In the genomic region with DNA sequence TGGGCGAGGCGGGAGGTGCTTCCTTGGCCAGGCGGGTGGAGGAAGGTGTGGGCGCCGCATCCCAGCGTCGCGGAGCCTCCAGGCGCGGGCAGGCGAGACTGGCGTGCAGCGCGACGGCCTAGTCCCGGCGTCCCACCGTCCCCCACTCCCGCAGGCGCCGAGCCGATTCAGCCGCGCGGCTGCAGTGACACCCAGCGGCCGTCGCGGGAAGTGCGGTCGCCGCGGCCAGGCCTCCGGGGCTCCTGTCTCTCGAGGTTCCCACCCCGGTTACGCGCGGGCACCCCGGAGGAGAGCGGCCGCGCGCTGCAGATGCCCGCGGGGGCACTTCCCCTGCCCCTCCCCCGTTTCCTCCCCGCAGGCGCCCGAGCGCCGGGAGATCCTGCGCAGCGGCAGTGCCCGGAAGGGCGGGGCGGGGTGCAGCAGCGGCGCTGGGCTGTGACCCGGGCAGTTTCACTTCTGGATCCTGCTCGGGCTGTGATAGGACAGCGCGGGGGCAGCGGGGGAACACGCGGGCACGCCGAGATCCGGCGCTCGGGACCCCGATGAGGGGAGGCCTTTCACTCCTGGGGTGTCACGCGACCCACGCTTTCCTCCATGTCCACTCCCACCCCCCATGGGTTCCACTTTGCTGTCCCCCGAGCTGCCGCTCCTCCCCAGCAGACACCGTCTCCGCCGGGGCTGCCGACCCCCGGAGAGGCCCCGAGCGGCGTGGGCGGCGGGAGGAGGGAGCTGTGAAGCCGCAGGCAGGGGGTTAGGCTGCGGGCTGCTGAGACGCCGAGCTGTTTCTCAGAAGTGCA, we compare ENCODE assay signal across 1 cellular context.
TF ChIP-seq lines count a peak whose summit lies in the region.

No MANE protein-coding gene starts in this region.

TF ChIP-seq in HepG2, 621 proteins besides CTCF, POLR2A, EP300 and RAD21 (continued from another document and continues in another):
- TF ChIP-seq ZFP82 (CRISPR knock-in tag; IDR thresholded peaks at IDR 0.05; ENCODE audit: borderline replicate concordance) (peak; percentile 88; the same call in 1 of the 2 replicates), SP4 (CRISPR knock-in tag; IDR thresholded peaks at IDR 0.05) (peak; percentile 83), ZNF343 (CRISPR knock-in tag; IDR thresholded peaks at IDR 0.05) (peak; percentile 88), GFI1 (CRISPR knock-in tag; IDR thresholded peaks at IDR 0.05; ENCODE audit: borderline replicate concordance) (peak; percentile 46), CREB1 (IDR thresholded peaks at IDR 0.05) (0 out of 2 replicates have a peak, but pooled peaks have one; percentile 12), CREB1 (CRISPR knock-in tag; IDR thresholded peaks at IDR 0.05) (no peak), TBL1XR1 (IDR thresholded peaks at IDR 0.05; ENCODE audit: borderline replicate concordance, low read length, partially characterized antibody) (no peak), SMARCE1 (IDR thresholded peaks at IDR 0.05; ENCODE audit: borderline replicate concordance) (no peak), ZNF326 (CRISPR knock-in tag; IDR thresholded peaks at IDR 0.05; ENCODE audit: borderline replicate concordance) (no peak), ZNF766 (CRISPR knock-in tag; IDR thresholded peaks at IDR 0.05; ENCODE audit: borderline replicate concordance) (peak; percentile 95; the same call in 1 of the 2 replicates), POLR2AphosphoS5 (IDR thresholded peaks at IDR 0.05; ENCODE audit: low read depth, low read length) (peak; percentile 59), PRPF4 (IDR thresholded peaks at IDR 0.05; ENCODE audit: low read depth, low read length, poor library complexity, severe bottlenecking) (no peak), ZNF383 (CRISPR knock-in tag; IDR thresholded peaks at IDR 0.05; ENCODE audit: borderline replicate concordance) (peak; percentile 30; the same call in 1 of the 2 replicates), CHD4 (IDR thresholded peaks at IDR 0.05; ENCODE audit: borderline replicate concordance, low read length) (no peak), ATAD3A (CRISPR knock-in tag; IDR thresholded peaks at IDR 0.05) (peak; percentile 81; the same call in 1 of the 2 replicates), ZNF781 (CRISPR knock-in tag; IDR thresholded peaks at IDR 0.05; ENCODE audit: borderline replicate concordance, not compliant biosample characterization) (no peak), ZNF724P (CRISPR knock-in tag; IDR thresholded peaks at IDR 0.05; ENCODE audit: borderline replicate concordance) (peak; percentile 75; the same call in 1 of the 2 replicates), ATF1 (CRISPR knock-in tag; IDR thresholded peaks at IDR 0.05) (no peak), KDM2A (CRISPR knock-in tag; IDR thresholded peaks at IDR 0.05; ENCODE audit: borderline replicate concordance, low read depth) (peak; percentile 95), TCF12 (IDR thresholded peaks at IDR 0.05) (no peak), TCF12 (CRISPR knock-in tag; IDR thresholded peaks at IDR 0.05) (peak; percentile 51; the same call in 1 of the 2 replicates), HDAC6 (IDR thresholded peaks at IDR 0.05; ENCODE audit: low read depth, low read length) (no peak), ZFP90 (CRISPR knock-in tag; IDR thresholded peaks at IDR 0.05; ENCODE audit: borderline replicate concordance) (peak; percentile 93), SMYD3 (CRISPR knock-in tag; IDR thresholded peaks at IDR 0.05) (0 out of 2 replicates have a peak, but pooled peaks have one; percentile 45), NFE2L2 (IDR thresholded peaks at IDR 0.05; ENCODE audit: low read length) (no peak), MED13 (CRISPR knock-in tag; IDR thresholded peaks at IDR 0.05) (peak; percentile 85), ZNF30 (CRISPR knock-in tag; IDR thresholded peaks at IDR 0.05) (no peak), ZMYM2 (CRISPR knock-in tag; IDR thresholded peaks at IDR 0.05) (0 out of 2 replicates have a peak, but pooled peaks have one; percentile 39), ZNF644 (CRISPR knock-in tag; IDR thresholded peaks at IDR 0.05; ENCODE audit: low read depth) (no peak; the same call in 1 of the 2 replicates), KLF9 (CRISPR knock-in tag; IDR thresholded peaks at IDR 0.05; ENCODE audit: low read depth) (peak; percentile 67; the same call in 1 of the 2 replicates)
- TF ChIP-seq, protein P1, sequence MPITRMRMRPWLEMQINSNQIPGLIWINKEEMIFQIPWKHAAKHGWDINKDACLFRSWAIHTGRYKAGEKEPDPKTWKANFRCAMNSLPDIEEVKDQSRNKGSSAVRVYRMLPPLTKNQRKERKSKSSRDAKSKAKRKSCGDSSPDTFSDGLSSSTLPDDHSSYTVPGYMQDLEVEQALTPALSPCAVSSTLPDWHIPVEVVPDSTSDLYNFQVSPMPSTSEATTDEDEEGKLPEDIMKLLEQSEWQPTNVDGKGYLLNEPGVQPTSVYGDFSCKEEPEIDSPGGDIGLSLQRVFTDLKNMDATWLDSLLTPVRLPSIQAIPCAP (CRISPR knock-in tag; IDR thresholded peaks at IDR 0.05; ENCODE audit: low read depth): peak; percentile 96; the same call in 1 of the 2 replicates
- TF ChIP-seq, protein P2, sequence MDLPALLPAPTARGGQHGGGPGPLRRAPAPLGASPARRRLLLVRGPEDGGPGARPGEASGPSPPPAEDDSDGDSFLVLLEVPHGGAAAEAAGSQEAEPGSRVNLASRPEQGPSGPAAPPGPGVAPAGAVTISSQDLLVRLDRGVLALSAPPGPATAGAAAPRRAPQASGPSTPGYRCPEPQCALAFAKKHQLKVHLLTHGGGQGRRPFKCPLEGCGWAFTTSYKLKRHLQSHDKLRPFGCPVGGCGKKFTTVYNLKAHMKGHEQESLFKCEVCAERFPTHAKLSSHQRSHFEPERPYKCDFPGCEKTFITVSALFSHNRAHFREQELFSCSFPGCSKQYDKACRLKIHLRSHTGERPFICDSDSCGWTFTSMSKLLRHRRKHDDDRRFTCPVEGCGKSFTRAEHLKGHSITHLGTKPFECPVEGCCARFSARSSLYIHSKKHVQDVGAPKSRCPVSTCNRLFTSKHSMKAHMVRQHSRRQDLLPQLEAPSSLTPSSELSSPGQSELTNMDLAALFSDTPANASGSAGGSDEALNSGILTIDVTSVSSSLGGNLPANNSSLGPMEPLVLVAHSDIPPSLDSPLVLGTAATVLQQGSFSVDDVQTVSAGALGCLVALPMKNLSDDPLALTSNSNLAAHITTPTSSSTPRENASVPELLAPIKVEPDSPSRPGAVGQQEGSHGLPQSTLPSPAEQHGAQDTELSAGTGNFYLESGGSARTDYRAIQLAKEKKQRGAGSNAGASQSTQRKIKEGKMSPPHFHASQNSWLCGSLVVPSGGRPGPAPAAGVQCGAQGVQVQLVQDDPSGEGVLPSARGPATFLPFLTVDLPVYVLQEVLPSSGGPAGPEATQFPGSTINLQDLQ (CRISPR knock-in tag; IDR thresholded peaks at IDR 0.05): peak; percentile 82
- TF ChIP-seq, protein P3, sequence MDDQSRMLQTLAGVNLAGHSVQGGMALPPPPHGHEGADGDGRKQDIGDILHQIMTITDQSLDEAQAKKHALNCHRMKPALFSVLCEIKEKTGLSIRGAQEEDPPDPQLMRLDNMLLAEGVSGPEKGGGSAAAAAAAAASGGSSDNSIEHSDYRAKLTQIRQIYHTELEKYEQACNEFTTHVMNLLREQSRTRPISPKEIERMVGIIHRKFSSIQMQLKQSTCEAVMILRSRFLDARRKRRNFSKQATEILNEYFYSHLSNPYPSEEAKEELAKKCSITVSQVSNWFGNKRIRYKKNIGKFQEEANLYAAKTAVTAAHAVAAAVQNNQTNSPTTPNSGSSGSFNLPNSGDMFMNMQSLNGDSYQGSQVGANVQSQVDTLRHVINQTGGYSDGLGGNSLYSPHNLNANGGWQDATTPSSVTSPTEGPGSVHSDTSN (CRISPR knock-in tag; IDR thresholded peaks at IDR 0.05; ENCODE audit: borderline replicate concordance): peak; percentile 48; the same call in 1 of the 2 replicates
- TF ChIP-seq, protein P4, sequence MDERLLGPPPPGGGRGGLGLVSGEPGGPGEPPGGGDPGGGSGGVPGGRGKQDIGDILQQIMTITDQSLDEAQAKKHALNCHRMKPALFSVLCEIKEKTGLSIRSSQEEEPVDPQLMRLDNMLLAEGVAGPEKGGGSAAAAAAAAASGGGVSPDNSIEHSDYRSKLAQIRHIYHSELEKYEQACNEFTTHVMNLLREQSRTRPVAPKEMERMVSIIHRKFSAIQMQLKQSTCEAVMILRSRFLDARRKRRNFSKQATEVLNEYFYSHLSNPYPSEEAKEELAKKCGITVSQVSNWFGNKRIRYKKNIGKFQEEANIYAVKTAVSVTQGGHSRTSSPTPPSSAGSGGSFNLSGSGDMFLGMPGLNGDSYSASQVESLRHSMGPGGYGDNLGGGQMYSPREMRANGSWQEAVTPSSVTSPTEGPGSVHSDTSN (CRISPR knock-in tag; IDR thresholded peaks at IDR 0.05): no peak
- TF ChIP-seq, protein P5, sequence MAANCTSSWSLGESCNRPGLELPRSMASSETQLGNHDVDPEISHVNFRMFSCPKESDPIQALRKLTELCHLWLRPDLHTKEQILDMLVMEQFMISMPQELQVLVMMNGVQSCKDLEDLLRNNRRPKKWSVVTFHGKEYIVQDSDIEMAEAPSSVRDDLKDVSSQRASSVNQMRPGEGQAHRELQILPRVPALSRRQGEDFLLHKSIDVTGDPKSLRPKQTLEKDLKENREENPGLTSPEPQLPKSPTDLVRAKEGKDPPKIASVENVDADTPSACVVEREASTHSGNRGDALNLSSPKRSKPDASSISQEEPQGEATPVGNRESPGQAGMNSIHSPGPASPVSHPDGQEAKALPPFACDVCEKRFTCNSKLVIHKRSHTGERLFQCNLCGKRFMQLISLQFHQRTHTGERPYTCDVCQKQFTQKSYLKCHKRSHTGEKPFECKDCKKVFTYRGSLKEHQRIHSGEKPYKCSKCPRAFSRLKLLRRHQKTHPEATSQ (CRISPR knock-in tag; IDR thresholded peaks at IDR 0.05; ENCODE audit: borderline replicate concordance): peak; percentile 38; the same call in 1 of the 2 replicates
- TF ChIP-seq, protein P6, sequence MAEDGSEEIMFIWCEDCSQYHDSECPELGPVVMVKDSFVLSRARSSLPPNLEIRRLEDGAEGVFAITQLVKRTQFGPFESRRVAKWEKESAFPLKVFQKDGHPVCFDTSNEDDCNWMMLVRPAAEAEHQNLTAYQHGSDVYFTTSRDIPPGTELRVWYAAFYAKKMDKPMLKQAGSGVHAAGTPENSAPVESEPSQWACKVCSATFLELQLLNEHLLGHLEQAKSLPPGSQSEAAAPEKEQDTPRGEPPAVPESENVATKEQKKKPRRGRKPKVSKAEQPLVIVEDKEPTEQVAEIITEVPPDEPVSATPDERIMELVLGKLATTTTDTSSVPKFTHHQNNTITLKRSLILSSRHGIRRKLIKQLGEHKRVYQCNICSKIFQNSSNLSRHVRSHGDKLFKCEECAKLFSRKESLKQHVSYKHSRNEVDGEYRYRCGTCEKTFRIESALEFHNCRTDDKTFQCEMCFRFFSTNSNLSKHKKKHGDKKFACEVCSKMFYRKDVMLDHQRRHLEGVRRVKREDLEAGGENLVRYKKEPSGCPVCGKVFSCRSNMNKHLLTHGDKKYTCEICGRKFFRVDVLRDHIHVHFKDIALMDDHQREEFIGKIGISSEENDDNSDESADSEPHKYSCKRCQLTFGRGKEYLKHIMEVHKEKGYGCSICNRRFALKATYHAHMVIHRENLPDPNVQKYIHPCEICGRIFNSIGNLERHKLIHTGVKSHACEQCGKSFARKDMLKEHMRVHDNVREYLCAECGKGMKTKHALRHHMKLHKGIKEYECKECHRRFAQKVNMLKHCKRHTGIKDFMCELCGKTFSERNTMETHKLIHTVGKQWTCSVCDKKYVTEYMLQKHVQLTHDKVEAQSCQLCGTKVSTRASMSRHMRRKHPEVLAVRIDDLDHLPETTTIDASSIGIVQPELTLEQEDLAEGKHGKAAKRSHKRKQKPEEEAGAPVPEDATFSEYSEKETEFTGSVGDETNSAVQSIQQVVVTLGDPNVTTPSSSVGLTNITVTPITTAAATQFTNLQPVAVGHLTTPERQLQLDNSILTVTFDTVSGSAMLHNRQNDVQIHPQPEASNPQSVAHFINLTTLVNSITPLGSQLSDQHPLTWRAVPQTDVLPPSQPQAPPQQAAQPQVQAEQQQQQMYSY (CRISPR knock-in tag; IDR thresholded peaks at IDR 0.05): peak; percentile 76
- TF ChIP-seq, protein P7, sequence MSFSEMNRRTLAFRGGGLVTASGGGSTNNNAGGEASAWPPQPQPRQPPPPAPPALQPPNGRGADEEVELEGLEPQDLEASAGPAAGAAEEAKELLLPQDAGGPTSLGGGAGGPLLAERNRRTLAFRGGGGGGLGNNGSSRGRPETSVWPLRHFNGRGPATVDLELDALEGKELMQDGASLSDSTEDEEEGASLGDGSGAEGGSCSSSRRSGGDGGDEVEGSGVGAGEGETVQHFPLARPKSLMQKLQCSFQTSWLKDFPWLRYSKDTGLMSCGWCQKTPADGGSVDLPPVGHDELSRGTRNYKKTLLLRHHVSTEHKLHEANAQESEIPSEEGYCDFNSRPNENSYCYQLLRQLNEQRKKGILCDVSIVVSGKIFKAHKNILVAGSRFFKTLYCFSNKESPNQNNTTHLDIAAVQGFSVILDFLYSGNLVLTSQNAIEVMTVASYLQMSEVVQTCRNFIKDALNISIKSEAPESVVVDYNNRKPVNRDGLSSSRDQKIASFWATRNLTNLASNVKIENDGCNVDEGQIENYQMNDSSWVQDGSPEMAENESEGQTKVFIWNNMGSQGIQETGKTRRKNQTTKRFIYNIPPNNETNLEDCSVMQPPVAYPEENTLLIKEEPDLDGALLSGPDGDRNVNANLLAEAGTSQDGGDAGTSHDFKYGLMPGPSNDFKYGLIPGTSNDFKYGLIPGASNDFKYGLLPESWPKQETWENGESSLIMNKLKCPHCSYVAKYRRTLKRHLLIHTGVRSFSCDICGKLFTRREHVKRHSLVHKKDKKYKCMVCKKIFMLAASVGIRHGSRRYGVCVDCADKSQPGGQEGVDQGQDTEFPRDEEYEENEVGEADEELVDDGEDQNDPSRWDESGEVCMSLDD (CRISPR knock-in tag; IDR thresholded peaks at IDR 0.05; ENCODE audit: borderline replicate concordance): peak; percentile 97
- TF ChIP-seq, protein P8, sequence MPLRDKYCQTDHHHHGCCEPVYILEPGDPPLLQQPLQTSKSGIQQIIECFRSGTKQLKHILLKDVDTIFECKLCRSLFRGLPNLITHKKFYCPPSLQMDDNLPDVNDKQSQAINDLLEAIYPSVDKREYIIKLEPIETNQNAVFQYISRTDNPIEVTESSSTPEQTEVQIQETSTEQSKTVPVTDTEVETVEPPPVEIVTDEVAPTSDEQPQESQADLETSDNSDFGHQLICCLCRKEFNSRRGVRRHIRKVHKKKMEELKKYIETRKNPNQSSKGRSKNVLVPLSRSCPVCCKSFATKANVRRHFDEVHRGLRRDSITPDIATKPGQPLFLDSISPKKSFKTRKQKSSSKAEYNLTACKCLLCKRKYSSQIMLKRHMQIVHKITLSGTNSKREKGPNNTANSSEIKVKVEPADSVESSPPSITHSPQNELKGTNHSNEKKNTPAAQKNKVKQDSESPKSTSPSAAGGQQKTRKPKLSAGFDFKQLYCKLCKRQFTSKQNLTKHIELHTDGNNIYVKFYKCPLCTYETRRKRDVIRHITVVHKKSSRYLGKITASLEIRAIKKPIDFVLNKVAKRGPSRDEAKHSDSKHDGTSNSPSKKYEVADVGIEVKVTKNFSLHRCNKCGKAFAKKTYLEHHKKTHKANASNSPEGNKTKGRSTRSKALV (CRISPR knock-in tag; IDR thresholded peaks at IDR 0.05): peak; percentile 96
- TF ChIP-seq, protein P9, sequence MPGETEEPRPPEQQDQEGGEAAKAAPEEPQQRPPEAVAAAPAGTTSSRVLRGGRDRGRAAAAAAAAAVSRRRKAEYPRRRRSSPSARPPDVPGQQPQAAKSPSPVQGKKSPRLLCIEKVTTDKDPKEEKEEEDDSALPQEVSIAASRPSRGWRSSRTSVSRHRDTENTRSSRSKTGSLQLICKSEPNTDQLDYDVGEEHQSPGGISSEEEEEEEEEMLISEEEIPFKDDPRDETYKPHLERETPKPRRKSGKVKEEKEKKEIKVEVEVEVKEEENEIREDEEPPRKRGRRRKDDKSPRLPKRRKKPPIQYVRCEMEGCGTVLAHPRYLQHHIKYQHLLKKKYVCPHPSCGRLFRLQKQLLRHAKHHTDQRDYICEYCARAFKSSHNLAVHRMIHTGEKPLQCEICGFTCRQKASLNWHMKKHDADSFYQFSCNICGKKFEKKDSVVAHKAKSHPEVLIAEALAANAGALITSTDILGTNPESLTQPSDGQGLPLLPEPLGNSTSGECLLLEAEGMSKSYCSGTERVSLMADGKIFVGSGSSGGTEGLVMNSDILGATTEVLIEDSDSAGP (CRISPR knock-in tag; IDR thresholded peaks at IDR 0.05; ENCODE audit: borderline replicate concordance): peak; percentile 93
